1 cellular context compared by ENCODE assay signal in the genomic region with DNA sequence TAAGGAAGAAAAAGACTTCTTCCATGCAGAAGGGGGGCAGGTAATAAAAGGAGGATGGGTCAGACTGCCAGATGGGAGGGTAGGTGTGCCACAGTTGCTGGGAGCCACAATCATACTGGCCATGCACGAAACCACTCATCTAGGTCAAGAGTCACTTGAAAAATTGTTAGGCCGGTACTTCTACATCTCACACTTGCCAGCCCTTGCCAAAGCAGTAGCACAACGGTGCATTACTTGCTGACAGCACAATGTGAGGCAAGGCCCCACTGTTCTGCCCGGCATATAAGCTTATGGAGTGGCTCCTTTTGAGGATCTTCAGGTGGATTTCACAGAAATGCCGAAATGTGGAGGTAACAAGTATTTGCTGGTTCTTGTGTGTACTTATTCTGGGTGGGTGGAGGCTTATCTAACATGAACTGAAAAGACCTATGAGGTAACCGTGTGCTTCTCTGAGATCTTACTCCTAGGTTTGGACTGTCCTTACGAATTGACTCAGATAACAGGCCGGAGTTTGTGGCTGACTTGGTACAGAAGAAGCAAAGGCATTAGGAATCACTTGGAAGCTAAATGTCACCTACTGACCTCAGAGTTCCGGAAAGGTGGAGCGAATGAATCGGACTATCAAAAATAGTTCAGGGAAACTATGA. TPM values are rescaled to one million over a fixed set of nuclear protein-coding genes. Genes with fewer than 3 reads are reported as not detected.
"Had no signal": no experiment of that assay in that cellular context is flagged by ENCODE, and none has a peak within 500 bp of the region (broad histone marks: within the 10 kb centered on the region; RNA-seq: fewer than 3 reads in every experiment).

No MANE protein-coding gene starts in this region.

RNA-seq across cellular contexts. Expression of gene PCDH18, which starts 48.9 kb away (rescaled TPM):
- total RNA-seq: naive thymus-derived CD8-positive, alpha-beta T cell had no signal
